In genomic region chr9:95724253-95724991, GRCh38 we compare ENCODE assay signal across 8 cellular contexts.
A peak's percentile ranks its signal among the peaks of the same experiment; 100 is the strongest.
DNase-seq lines count a peak whose midpoint lies in the region; ATAC-seq and TF ChIP-seq lines count a peak whose summit lies in the region.

No MANE protein-coding gene starts in this region.

- no peak for TF ChIP-seq EP300 in stomach (IDR thresholded peaks at IDR 0.05)

- H3K4me1 Mint-ChIP-seq in natural killer cell treated with Interleukin-12 subunit alpha and Interleukin-12 subunit beta and Interleukin-15 and Interleukin-18, amount 100 ng/mL, for 72 hours (ENCODE audit: low read depth in 2 of 2), result peaks cover 45 to 46% of the 10 kb centered on the region in 2 donors

- intact Hi-C loops in posterior cingulate gyrus (cut with DNase I), result loop anchor here (10.0 kb wide), 1 partner anchor 150 kb away; the partner anchor contains the start of gene ERCC6L2
- intact Hi-C loops in stomach (cut with DNase I; ENCODE audit: low total_unique reads), result no loop called here

- H3K27ac ChIP-seq in stomach, result no peak overlapping the region

- WGBS in stomach, 5 donors, result 66 to 85% (median 81%) methylated on average over 7 of the region's 7 CpGs

- H3K36me3 Mint-ChIP-seq in natural killer cell treated with Interleukin-12 subunit alpha and Interleukin-12 subunit beta and Interleukin-15 and Interleukin-18, amount 100 ng/mL, for 72 hours, result peaks cover 9% of the 10 kb centered on the region

- H3K27me3 Mint-ChIP-seq in natural killer cell treated with Interleukin-12 subunit alpha and Interleukin-12 subunit beta and Interleukin-15 and Interleukin-18, amount 100 ng/mL, for 72 hours, result peaks cover 0 to 3% of the 10 kb centered on the region in 2 donors

- no peak for TF ChIP-seq POLR2A in stomach (IDR thresholded peaks at IDR 0.05)

- H3K4me3 Mint-ChIP-seq in natural killer cell treated with Interleukin-12 subunit alpha and Interleukin-12 subunit beta and Interleukin-15 and Interleukin-18, amount 100 ng/mL, for 72 hours, result peak overlapping the region; percentile 88

- H3K9me3 ChIP-seq in stomach, result no peaks in the 10 kb centered on the region

- no peaks in the 10 kb centered on the region for H3K27me3 ChIP-seq in stomach

- H3K27ac Mint-ChIP-seq in natural killer cell treated with Interleukin-12 subunit alpha and Interleukin-12 subunit beta and Interleukin-15 and Interleukin-18, amount 100 ng/mL, for 72 hours, result peak overlapping the region; percentile 74 to 76

- ATAC-seq in GM19395 (IDR thresholded peaks at IDR 0.05; ENCODE audit: unreplicated experiment) (peak; percentile 95), HG03354 (IDR thresholded peaks at IDR 0.05; ENCODE audit: poor library complexity, severe bottlenecking, unreplicated experiment) (peak; percentile 97)
- peak; percentile 95 to 96 for ATAC-seq in natural killer cell treated with Interleukin-12 subunit alpha and Interleukin-12 subunit beta and Interleukin-15 and Interleukin-18, amount 100 ng/mL, for 72 hours

- TF ChIP-seq CTCF in stomach (IDR thresholded peaks at IDR 0.05), result peak in 1 of 7 experiments; percentile 4

- peaks cover 3% of the 10 kb centered on the region for H3K9me3 Mint-ChIP-seq in natural killer cell treated with Interleukin-12 subunit alpha and Interleukin-12 subunit beta and Interleukin-15 and Interleukin-18, amount 100 ng/mL, for 72 hours

- no peak overlapping the region for H3K4me3 ChIP-seq in stomach

- no peaks in the 10 kb centered on the region for H3K36me3 ChIP-seq in stomach

- H3K4me1 ChIP-seq in stomach, result peaks cover 0 to 10% (median 0%) of the 10 kb centered on the region in 4 donors

- peak; percentile 45 for DNase-seq in activated CD4-positive, alpha-beta T cell treated with anti-CD3 and anti-CD28 coated beads, Interleukin-2, amount 50 U/mL, for 1 hour
- peak; percentile 83 for DNase-seq in natural killer cell treated with Interleukin-12 subunit alpha and Interleukin-12 subunit beta and Interleukin-15 and Interleukin-18, amount 100 ng/mL, for 72 hours (ENCODE audit: low spot score)
- DNase-seq in COLO668 (lab: John Stamatoyannopoulos, UW; ENCODE audit: unreplicated experiment), result no peak
- DNase-seq in posterior cingulate gyrus, result no peak
- DNase-seq in stomach, result no peak
- no peak for DNase-seq in UCSD-AML1 (lab: John Stamatoyannopoulos, UW; ENCODE audit: unreplicated experiment)

Comparison
In these comparisons a context has a peak if more than half of its experiments do, and no peak if none do; other contexts are left out.
1. DNase-seq: peak in activated CD4-positive, alpha-beta T cell treated with anti-CD3 and anti-CD28 coated beads, Interleukin-2, amount 50 U/mL, for 1 hour (single experiment) and natural killer cell treated with Interleukin-12 subunit alpha and Interleukin-12 subunit beta and Interleukin-15 and Interleukin-18, amount 100 ng/mL, for 72 hours (single experiment); none in COLO668 (single experiment), posterior cingulate gyrus (0 of 10), stomach (single experiment) and UCSD-AML1 (single experiment).
2. Peak in every context shown above with its lines, with median percentiles within 50 percentile points of each other: ATAC-seq.